2 cellular contexts compared by ENCODE assay signal in the genomic region with DNA sequence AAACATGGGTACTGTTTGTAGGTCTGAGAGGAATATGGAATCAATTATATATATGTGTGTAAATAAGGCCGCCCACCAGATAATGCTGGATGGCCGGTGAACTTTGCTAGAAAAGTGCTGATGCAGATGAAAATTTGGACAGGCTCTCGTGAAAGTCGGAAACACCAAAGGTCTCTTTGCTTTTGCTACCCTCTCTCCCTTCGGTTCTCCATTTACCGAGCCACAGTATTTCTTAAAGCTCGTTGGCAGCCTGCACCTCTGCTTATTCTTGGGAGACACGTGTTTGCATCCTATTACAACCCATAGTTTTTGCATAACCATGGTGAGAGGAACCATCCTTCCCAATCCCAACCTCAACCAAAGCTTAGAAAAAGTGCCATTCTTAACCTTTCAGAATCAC.
A peak's percentile ranks its signal among the peaks of the same experiment; 100 is the strongest.
TF ChIP-seq lines count a peak whose summit lies in the region.

No MANE protein-coding gene starts in this region.

TF ChIP-seq in IMR-90, 13 proteins besides CTCF, POLR2A, EP300 and RAD21:
- TF ChIP-seq MAFK (IDR thresholded peaks at IDR 0.05; ENCODE audit: low read depth, low read length) (peak; percentile 77), RFX5 (IDR thresholded peaks at IDR 0.05; ENCODE audit: low read depth, low read length) (no peak)

TF ChIP-seq in GM12878, 131 proteins besides CTCF, POLR2A, EP300 and RAD21:
- peak; percentile 24 to 66; a peak in 2 of 4 replicates for TF ChIP-seq BHLHE40 (IDR thresholded peaks at IDR 0.05; ENCODE audit: borderline replicate concordance in 1 of 2, low read depth in 2 of 2, low read length in 1 of 2)
- TF ChIP-seq RUNX3 (IDR thresholded peaks at IDR 0.05; ENCODE audit: low read length), result peak; percentile 25; the same call in 1 of the 2 replicates
- no peak for TF ChIP-seq CEBPB (IDR thresholded peaks at IDR 0.05; ENCODE audit: borderline replicate concordance in 1 of 2, low read depth in 2 of 2, low read length in 2 of 2)
- TF ChIP-seq IKZF2 (IDR thresholded peaks at IDR 0.05), result peak in 1 of 2 experiments; percentile 35; a peak in 1 of 4 replicates
- no peak for TF ChIP-seq HDAC2 (IDR thresholded peaks at IDR 0.05)
- 0 out of 2 replicates have a peak, but pooled peaks have one; percentile 7 for TF ChIP-seq EED (IDR thresholded peaks at IDR 0.05; ENCODE audit: low read depth)
- no peak for TF ChIP-seq GABPA (IDR thresholded peaks at IDR 0.05; ENCODE audit: low read depth)
- TF ChIP-seq, protein P1, sequence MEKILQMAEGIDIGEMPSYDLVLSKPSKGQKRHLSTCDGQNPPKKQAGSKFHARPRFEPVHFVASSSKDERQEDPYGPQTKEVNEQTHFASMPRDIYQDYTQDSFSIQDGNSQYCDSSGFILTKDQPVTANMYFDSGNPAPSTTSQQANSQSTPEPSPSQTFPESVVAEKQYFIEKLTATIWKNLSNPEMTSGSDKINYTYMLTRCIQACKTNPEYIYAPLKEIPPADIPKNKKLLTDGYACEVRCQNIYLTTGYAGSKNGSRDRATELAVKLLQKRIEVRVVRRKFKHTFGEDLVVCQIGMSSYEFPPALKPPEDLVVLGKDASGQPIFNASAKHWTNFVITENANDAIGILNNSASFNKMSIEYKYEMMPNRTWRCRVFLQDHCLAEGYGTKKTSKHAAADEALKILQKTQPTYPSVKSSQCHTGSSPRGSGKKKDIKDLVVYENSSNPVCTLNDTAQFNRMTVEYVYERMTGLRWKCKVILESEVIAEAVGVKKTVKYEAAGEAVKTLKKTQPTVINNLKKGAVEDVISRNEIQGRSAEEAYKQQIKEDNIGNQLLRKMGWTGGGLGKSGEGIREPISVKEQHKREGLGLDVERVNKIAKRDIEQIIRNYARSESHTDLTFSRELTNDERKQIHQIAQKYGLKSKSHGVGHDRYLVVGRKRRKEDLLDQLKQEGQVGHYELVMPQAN (conservative IDR thresholded peaks at IDR 0.05), result no peak
- 0 out of 3 replicates have a peak, but pooled peaks have one; percentile 24 for TF ChIP-seq POU2F2 (IDR thresholded peaks at IDR 0.05; ENCODE audit: borderline replicate concordance, low read depth, low read length)
- TF ChIP-seq STAT3 (IDR thresholded peaks at IDR 0.05; ENCODE audit: low read depth, low read length), result no peak
- TF ChIP-seq, protein P2, sequence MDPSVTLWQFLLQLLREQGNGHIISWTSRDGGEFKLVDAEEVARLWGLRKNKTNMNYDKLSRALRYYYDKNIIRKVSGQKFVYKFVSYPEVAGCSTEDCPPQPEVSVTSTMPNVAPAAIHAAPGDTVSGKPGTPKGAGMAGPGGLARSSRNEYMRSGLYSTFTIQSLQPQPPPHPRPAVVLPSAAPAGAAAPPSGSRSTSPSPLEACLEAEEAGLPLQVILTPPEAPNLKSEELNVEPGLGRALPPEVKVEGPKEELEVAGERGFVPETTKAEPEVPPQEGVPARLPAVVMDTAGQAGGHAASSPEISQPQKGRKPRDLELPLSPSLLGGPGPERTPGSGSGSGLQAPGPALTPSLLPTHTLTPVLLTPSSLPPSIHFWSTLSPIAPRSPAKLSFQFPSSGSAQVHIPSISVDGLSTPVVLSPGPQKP (IDR thresholded peaks at IDR 0.05; ENCODE audit: low read depth, low read length), result no peak
- no peak for TF ChIP-seq ZSCAN29 (IDR thresholded peaks at IDR 0.05)
- no peak for TF ChIP-seq FOS (IDR thresholded peaks at IDR 0.05; ENCODE audit: borderline replicate concordance, extremely low read depth, insufficient read length)
- no peak for TF ChIP-seq EZH2 (IDR thresholded peaks at IDR 0.05; ENCODE audit: borderline replicate concordance, control insufficient read depth, low read depth, low read length)
- no peak for TF ChIP-seq ZNF622 (IDR thresholded peaks at IDR 0.05)
